ENCODE assay signal across 8 cellular contexts in the genomic region with DNA sequence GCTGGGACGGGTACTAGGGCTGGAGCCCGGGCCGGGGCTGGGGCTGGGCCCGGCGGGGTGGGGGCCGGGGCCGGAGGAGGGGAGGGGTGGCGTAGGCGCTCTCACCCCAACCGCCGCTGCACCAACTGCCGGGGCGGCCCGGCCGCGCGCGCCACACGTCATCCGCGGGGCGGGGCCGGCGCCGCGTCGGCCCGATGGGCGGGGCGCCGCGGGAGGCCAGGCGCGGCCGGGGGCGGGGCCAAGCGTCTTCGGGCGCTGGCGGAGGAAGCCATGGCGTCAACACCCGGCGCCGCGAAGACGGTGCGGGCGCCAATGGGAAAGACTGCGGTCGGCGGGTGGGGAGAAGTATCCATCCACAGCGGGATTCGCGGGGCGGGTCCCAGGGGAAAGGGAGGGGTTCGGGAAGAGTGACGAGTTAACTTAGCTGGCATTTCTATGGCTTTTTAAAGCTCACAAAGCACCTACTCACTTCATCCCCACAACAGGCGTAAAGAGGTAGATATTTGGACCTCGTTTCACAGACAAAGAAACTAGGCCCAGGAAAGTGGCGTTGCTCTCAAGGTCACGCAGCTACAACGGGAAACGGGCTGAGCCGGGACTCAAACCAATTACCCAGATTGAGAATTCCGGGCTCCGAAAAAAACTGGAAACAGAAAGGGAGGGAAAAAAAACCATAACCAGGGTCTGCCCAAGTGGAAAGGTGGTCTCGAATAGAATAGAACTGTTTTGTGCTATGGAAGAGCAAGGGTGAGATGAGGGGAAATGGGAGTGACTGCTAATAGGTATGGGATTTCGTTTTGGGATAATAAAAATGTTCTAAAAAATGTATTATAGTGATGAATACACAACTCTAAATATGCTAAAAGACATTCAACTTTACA. TPM values are rescaled to one million over a fixed set of nuclear protein-coding genes. Genes with fewer than 3 reads are reported as not detected.
DNase-seq lines count a peak whose midpoint lies in the region; ATAC-seq and TF ChIP-seq lines count a peak whose summit lies in the region.

A gene with protein sequence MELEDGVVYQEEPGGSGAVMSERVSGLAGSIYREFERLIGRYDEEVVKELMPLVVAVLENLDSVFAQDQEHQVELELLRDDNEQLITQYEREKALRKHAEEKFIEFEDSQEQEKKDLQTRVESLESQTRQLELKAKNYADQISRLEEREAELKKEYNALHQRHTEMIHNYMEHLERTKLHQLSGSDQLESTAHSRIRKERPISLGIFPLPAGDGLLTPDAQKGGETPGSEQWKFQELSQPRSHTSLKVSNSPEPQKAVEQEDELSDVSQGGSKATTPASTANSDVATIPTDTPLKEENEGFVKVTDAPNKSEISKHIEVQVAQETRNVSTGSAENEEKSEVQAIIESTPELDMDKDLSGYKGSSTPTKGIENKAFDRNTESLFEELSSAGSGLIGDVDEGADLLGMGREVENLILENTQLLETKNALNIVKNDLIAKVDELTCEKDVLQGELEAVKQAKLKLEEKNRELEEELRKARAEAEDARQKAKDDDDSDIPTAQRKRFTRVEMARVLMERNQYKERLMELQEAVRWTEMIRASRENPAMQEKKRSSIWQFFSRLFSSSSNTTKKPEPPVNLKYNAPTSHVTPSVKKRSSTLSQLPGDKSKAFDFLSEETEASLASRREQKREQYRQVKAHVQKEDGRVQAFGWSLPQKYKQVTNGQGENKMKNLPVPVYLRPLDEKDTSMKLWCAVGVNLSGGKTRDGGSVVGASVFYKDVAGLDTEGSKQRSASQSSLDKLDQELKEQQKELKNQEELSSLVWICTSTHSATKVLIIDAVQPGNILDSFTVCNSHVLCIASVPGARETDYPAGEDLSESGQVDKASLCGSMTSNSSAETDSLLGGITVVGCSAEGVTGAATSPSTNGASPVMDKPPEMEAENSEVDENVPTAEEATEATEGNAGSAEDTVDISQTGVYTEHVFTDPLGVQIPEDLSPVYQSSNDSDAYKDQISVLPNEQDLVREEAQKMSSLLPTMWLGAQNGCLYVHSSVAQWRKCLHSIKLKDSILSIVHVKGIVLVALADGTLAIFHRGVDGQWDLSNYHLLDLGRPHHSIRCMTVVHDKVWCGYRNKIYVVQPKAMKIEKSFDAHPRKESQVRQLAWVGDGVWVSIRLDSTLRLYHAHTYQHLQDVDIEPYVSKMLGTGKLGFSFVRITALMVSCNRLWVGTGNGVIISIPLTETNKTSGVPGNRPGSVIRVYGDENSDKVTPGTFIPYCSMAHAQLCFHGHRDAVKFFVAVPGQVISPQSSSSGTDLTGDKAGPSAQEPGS (N-terminal part only) (minus strand): TSS at position 130 of the 881 bp plus-strand sequence. CDS start 212 bp downstream, outside the sequence.

- TF ChIP-seq CTCF in osteoblast (IDR thresholded peaks at IDR 0.05; ENCODE audit: extremely low read depth, low read depth, low read length) (no peak), testis (IDR thresholded peaks at IDR 0.05) (no peak)

- peak; percentile 93 for DNase-seq in GM04504 (ENCODE audit: low read depth)
- DNase-seq in NCI-H1092 (lab: John Stamatoyannopoulos, UW) = peak; percentile 91
- DNase-seq in SKM-1 (lab: John Stamatoyannopoulos, UW; ENCODE audit: unreplicated experiment) = peak; percentile 86
- DNase-seq in activated naive CD4-positive, alpha-beta T cell treated with anti-CD3 and anti-CD28 coated beads, Interleukin-2, amount 50 U/mL, for 72 hours (ENCODE audit: low spot score in 2 of 2) = peak; percentile 94 to 96
- peak; percentile 98 for DNase-seq in glomerular visceral epithelial cell (ENCODE audit: extremely low spot score)
- DNase-seq in osteoblast (ENCODE audit: insufficient read length, low spot score, missing footprints) = peak; percentile 99
- peak; percentile 95 for DNase-seq in testis

- H3K27ac Mint-ChIP-seq in activated naive CD4-positive, alpha-beta T cell treated with anti-CD3 and anti-CD28 coated beads, Interleukin-2, amount 50 U/mL, for 72 hours = peak within 1 kb of the TSS; percentile 99

- no peaks in the 10 kb centered on the region for H3K9me3 Mint-ChIP-seq in activated naive CD4-positive, alpha-beta T cell treated with anti-CD3 and anti-CD28 coated beads, Interleukin-2, amount 50 U/mL, for 72 hours

- TF ChIP-seq POLR2A in testis (IDR thresholded peaks at IDR 0.05) = peak; percentile 65

- peak within 1 kb of the TSS; percentile 96 for H3K4me2 ChIP-seq in osteoblast (ENCODE audit: insufficient read depth, low read length)

- peaks cover 46% of the 10 kb centered on the region for H3K79me2 ChIP-seq in osteoblast (ENCODE audit: insufficient read depth, low read length)

- H3K9me3 ChIP-seq in osteoblast (ENCODE audit: low read depth, low read length) = no peaks in the 10 kb centered on the region
- H3K9me3 ChIP-seq in testis = no peaks in the 10 kb centered on the region

- intact Hi-C loops in testis (cut with DNase I; ENCODE audit: low total_unique reads) = no loop called here

- peaks cover 34% of the 10 kb centered on the region for H3K4me1 ChIP-seq in osteoblast (ENCODE audit: insufficient read depth, low read length)
- peaks cover 17% of the 10 kb centered on the region for H3K4me1 ChIP-seq in testis

- H3K27me3 ChIP-seq in osteoblast (ENCODE audit: insufficient read depth, low read length) = no peaks in the 10 kb centered on the region
- H3K27me3 ChIP-seq in testis = no peaks in the 10 kb centered on the region

- peak; percentile 72 for ATAC-seq in HG02571 (IDR thresholded peaks at IDR 0.05; ENCODE audit: unreplicated experiment)
- peak; percentile 72 to 80 for ATAC-seq in activated naive CD4-positive, alpha-beta T cell treated with anti-CD3 and anti-CD28 coated beads, Interleukin-2, amount 50 U/mL, for 72 hours

- peaks cover 0 to 10% of the 10 kb centered on the region in 2 donors for H3K36me3 Mint-ChIP-seq in activated naive CD4-positive, alpha-beta T cell treated with anti-CD3 and anti-CD28 coated beads, Interleukin-2, amount 50 U/mL, for 72 hours

- 0 to 2% methylated on average over 14 to 55 of the region's 68 CpGs for WGBS in testis, 2 donors

- peaks cover 28% of the 10 kb centered on the region for H4K20me1 ChIP-seq in osteoblast (ENCODE audit: insufficient read depth, low read length)

- H3K36me3 ChIP-seq in osteoblast (ENCODE audit: insufficient read depth, low read length) (no peaks in the 10 kb centered on the region), testis (ENCODE audit: low read depth, missing control alignments) (no peaks in the 10 kb centered on the region)

- H3K4me3 ChIP-seq in osteoblast (ENCODE audit: insufficient read depth, low read length) (peak within 1 kb of the TSS; percentile 99), testis (peak within 1 kb of the TSS; percentile 97 to 99)

- H2AFZ ChIP-seq in osteoblast (ENCODE audit: low read length) = peak within 1 kb of the TSS; percentile 80

- H3K27ac ChIP-seq in osteoblast (ENCODE audit: low read depth, low read length) (peak within 1 kb of the TSS; percentile 99), testis (peak within 1 kb of the TSS; percentile 99 to 100)

RNA-seq across cellular contexts. Expression of the gene that starts here (rescaled TPM):
- 100 to 1,000 TPM in 1 of 2 donors, 10 to 100 TPM in 1; 54.7 to 115 TPM for total RNA-seq in activated naive CD4-positive, alpha-beta T cell treated with anti-CD3 and anti-CD28 coated beads, Interleukin-2, amount 50 U/mL, for 72 hours
- 175 and 192 TPM in 2 replicates for total RNA-seq in osteoblast
- total RNA-seq in testis = 100 to 1,000 TPM; 157 to 165 TPM
- polyA plus RNA-seq in testis (ENCODE audit: insufficient read depth, low read depth, low replicate concordance) = 159 TPM

Comparison
In these comparisons a context has a peak if more than half of its experiments do, and no peak if none do; other contexts are left out.
1. Peak in every context shown above with its lines: DNase-seq, ATAC-seq, H3K4me3 ChIP-seq and H3K27ac ChIP-seq.